Comparison of ENCODE assay signal across 13 cellular contexts in genomic region chr5:59543826-59544442, GRCh38.
DNase-seq lines count a peak whose midpoint lies in the region; ATAC-seq and TF ChIP-seq lines count a peak whose summit lies in the region.
"Had no signal": no experiment of that assay in that cellular context is flagged by ENCODE, and none has a peak within 500 bp of the region (broad histone marks: within the 10 kb centered on the region; RNA-seq: fewer than 3 reads in every experiment).

No MANE protein-coding gene starts in this region.

- no peaks in the 10 kb centered on the region for H3K27me3 Mint-ChIP-seq in T-helper 2 cell treated with Interferon-gamma antibody and Interleukin-4, amounts not matched to agents 5 μg/mL and 100 μg/mL, for 36 hours (ENCODE audit: low read depth)

- intact Hi-C loops in heart right ventricle (cut with DNase I) = no loop called here
- intact Hi-C loops in sciatic nerve (cut with DNase I) = no loop called here

- H3K4me3 ChIP-seq in heart right ventricle (no peak overlapping the region), smooth muscle cell (no peak overlapping the region)
- H3K4me3 ChIP-seq: colonic mucosa had no signal

- H2AFZ ChIP-seq in smooth muscle cell (ENCODE audit: low read depth) = no peak overlapping the region

- DNase-seq in DMS79 treated with DMSO at 0.1 percent for 48 hours (lab: John Stamatoyannopoulos, UW) (peak; percentile 62), NCI-H69 (lab: John Stamatoyannopoulos, UW) (peak; percentile 80), heart right ventricle (no peak), sciatic nerve (ENCODE audit: low spot score) (no peak), smooth muscle cell (lab: John Stamatoyannopoulos, UW; ENCODE audit: unreplicated experiment) (no peak)
- no peak for DNase-seq in T-helper 2 cell treated with Interferon-gamma antibody and Interleukin-4, amounts not matched to agents 5 μg/mL and 100 μg/mL, for 36 hours (ENCODE audit: low spot score)
- DNase-seq: activated T-cell treated with anti-CD3 and anti-CD28 coated beads, Interleukin-2, amount 50 U/mL, for 72 hours; NCI-H524 treated with DMSO at 0.1 percent for 48 hours; T-helper 9 cell had no signal

- H3K36me3 ChIP-seq in heart right ventricle (no peaks in the 10 kb centered on the region), smooth muscle cell (ENCODE audit: low read depth) (no peaks in the 10 kb centered on the region)
- H3K36me3 ChIP-seq: colonic mucosa had no signal

- peaks cover 75% of the 10 kb centered on the region for H4K20me1 ChIP-seq in smooth muscle cell (ENCODE audit: low read depth)

- TF ChIP-seq CTCF in heart right ventricle (IDR thresholded peaks at IDR 0.05) = no peak
- no peak for TF ChIP-seq CTCF in smooth muscle cell (IDR thresholded peaks at IDR 0.05; ENCODE audit: borderline replicate concordance, insufficient read depth, poor library complexity, severe bottlenecking)

- H3K27me3 ChIP-seq in heart right ventricle = no peaks in the 10 kb centered on the region
- H3K27me3 ChIP-seq in smooth muscle cell (ENCODE audit: low read depth) = no peaks in the 10 kb centered on the region
- H3K27me3 ChIP-seq: colonic mucosa had no signal

- H3K9ac ChIP-seq in smooth muscle cell (ENCODE audit: low read depth) = no peak overlapping the region

- ATAC-seq in heart right ventricle (peak in 5 of 8 donors; percentile 11 to 56 (median 35)), sciatic nerve (peak; percentile 34), GM19324 (IDR thresholded peaks at IDR 0.05; ENCODE audit: low FRiP score, unreplicated experiment) (no peak), GM21526 (IDR thresholded peaks at IDR 0.05; ENCODE audit: low FRiP score, unreplicated experiment) (no peak)
- ATAC-seq: activated T-cell treated with anti-CD3 and anti-CD28 coated beads, Interleukin-2, amount 50 U/mL, for 72 hours had no signal

- no peaks in the 10 kb centered on the region for H3F3A ChIP-seq in smooth muscle cell (ENCODE audit: low read depth)

- no peaks in the 10 kb centered on the region for H3K4me1 Mint-ChIP-seq in T-helper 2 cell treated with Interferon-gamma antibody and Interleukin-4, amounts not matched to agents 5 μg/mL and 100 μg/mL, for 36 hours (ENCODE audit: low read depth)

- no peaks in the 10 kb centered on the region for H3K79me2 ChIP-seq in smooth muscle cell (ENCODE audit: low read depth)

- no peak overlapping the region for H3K4me3 Mint-ChIP-seq in T-helper 2 cell treated with Interferon-gamma antibody and Interleukin-4, amounts not matched to agents 5 μg/mL and 100 μg/mL, for 36 hours
- H3K4me3 Mint-ChIP-seq: activated T-cell treated with anti-CD3 and anti-CD28 coated beads, Interleukin-2, amount 50 U/mL, for 72 hours had no signal

- H3K9me3 Mint-ChIP-seq in T-helper 2 cell treated with Interferon-gamma antibody and Interleukin-4, amounts not matched to agents 5 μg/mL and 100 μg/mL, for 36 hours = no peaks in the 10 kb centered on the region
- H3K9me3 Mint-ChIP-seq: activated T-cell treated with anti-CD3 and anti-CD28 coated beads, Interleukin-2, amount 50 U/mL, for 72 hours had no signal

- H3K4me1 ChIP-seq in heart right ventricle = peaks cover 7 to 26% (median 14%) of the 10 kb centered on the region in 9 donors
- no peaks in the 10 kb centered on the region for H3K4me1 ChIP-seq in smooth muscle cell (ENCODE audit: low read depth)
- H3K4me1 ChIP-seq: colonic mucosa had no signal

- H3K36me3 Mint-ChIP-seq in T-helper 2 cell treated with Interferon-gamma antibody and Interleukin-4, amounts not matched to agents 5 μg/mL and 100 μg/mL, for 36 hours (ENCODE audit: low read depth) = no peaks in the 10 kb centered on the region

- H3K27ac ChIP-seq in heart right ventricle = peak overlapping the region in 2 of 10 donors; percentile 4 to 42
- no peak overlapping the region for H3K27ac ChIP-seq in smooth muscle cell (ENCODE audit: low read depth)
- H3K27ac ChIP-seq: colonic mucosa, HL-60 had no signal

- H3K4me2 ChIP-seq in smooth muscle cell = no peak overlapping the region

- H3K27ac Mint-ChIP-seq in T-helper 2 cell treated with Interferon-gamma antibody and Interleukin-4, amounts not matched to agents 5 μg/mL and 100 μg/mL, for 36 hours = no peak overlapping the region
- H3K27ac Mint-ChIP-seq: activated T-cell treated with anti-CD3 and anti-CD28 coated beads, Interleukin-2, amount 50 U/mL, for 72 hours had no signal

- H3K9me3 ChIP-seq in heart right ventricle (no peaks in the 10 kb centered on the region), smooth muscle cell (replicated peaks; ENCODE audit: low read depth) (no peaks in the 10 kb centered on the region)
- H3K9me3 ChIP-seq: colonic mucosa had no signal

- 51 to 55% methylated on average over 2 of the region's 2 CpGs for WGBS in heart right ventricle, 2 donors
- 76% methylated on average over 2 of the region's 2 CpGs for WGBS in smooth muscle cell (ENCODE audit: low lambda C conversion rate)

Comparison
In these comparisons a context has a peak if more than half of its experiments do, and no peak if none do; other contexts are left out.
1. DNase-seq: peak in DMS79 treated with DMSO at 0.1 percent for 48 hours (single experiment) and NCI-H69 (single experiment); none in heart right ventricle (0 of 2), sciatic nerve (single experiment), smooth muscle cell (single experiment) and T-helper 2 cell treated with Interferon-gamma antibody and Interleukin-4, amounts not matched to agents 5 μg/mL and 100 μg/mL, for 36 hours (single experiment).
2. ATAC-seq: peak in heart right ventricle (5 of 8) and sciatic nerve (single experiment); none in GM19324 (single experiment) and GM21526 (single experiment).